18 cellular contexts compared by ENCODE assay signal in genomic region chr10:98956576-98957260, GRCh38.
DNase-seq lines count a peak whose midpoint lies in the region; ATAC-seq, FAIRE-seq and TF ChIP-seq lines count a peak whose summit lies in the region.
"Had no signal": no experiment of that assay in that cellular context is flagged by ENCODE, and none has a peak within 500 bp of the region (broad histone marks: within the 10 kb centered on the region; RNA-seq: fewer than 3 reads in every experiment).

No MANE protein-coding gene starts in this region.

- H3K4me2 ChIP-seq in mammary epithelial cell (ENCODE audit: insufficient read depth, low read depth, low read length) (no peak overlapping the region), K562 (ENCODE audit: insufficient read depth, low read length) (no peak overlapping the region)

- H3K4me3 ChIP-seq in mammary epithelial cell (replicated peaks in 1 of 3; ENCODE audit: insufficient read depth in 1 of 3, low read depth in 2 of 3, low read length in 3 of 3) (no peak overlapping the region), K562 (no peak overlapping the region), vagina (no peak overlapping the region), heart right ventricle (no peak overlapping the region), prostate gland (no peak overlapping the region)
- H3K4me3 ChIP-seq: HAP-1 had no signal

- intact Hi-C loops in mammary epithelial cell (cut with micrococcal nuclease) (no loop called here), MCF 10A (cut with micrococcal nuclease) (no loop called here), K562 (cut with micrococcal nuclease) (no loop called here), vagina (cut with DNase I) (no loop called here), heart right ventricle (cut with DNase I) (no loop called here), prostate gland (cut with DNase I) (loop anchor here (10.0 kb wide), 1 partner anchor 278 kb away; the partner anchor contains the start of gene HPSE2)

- H3K36me3 ChIP-seq in mammary epithelial cell (ENCODE audit: insufficient read depth, low read length) (no peaks in the 10 kb centered on the region), K562 (ENCODE audit: control insufficient read depth, insufficient read depth, low read length) (no peaks in the 10 kb centered on the region), vagina (no peaks in the 10 kb centered on the region), heart right ventricle (no peaks in the 10 kb centered on the region), prostate gland (no peaks in the 10 kb centered on the region)
- H3K36me3 ChIP-seq: HAP-1 had no signal

- CTCF ChIA-PET in mammary epithelial cell (lab: Charles Lee; ENCODE audit: low non-redundant PET) (no interaction called here), MCF 10A (lab: Yijun Ruan, JAX) (interaction anchor here (0.6 kb wide), 1 partner anchor 37 kb away, joined by 3 read pairs; no protein-coding TSS in a partner anchor), K562 (lab: Yijun Ruan, JAX; ENCODE audit: low intra/inter-chr PET ratio) (no interaction called here)

- TF ChIP-seq CTCF in mammary epithelial cell (conservative IDR thresholded peaks at IDR 0.05 in 1 of 2, IDR thresholded peaks at IDR 0.05 in 1 of 2; ENCODE audit: extremely low read depth in 1 of 2, insufficient read depth in 1 of 2, low read depth in 1 of 2, low read length in 2 of 2) (no peak), MCF 10A (IDR thresholded peaks at IDR 0.05; ENCODE audit: unreplicated experiment) (no peak), K562 (IDR thresholded peaks at IDR 0.05 in 2 of 3, conservative IDR thresholded peaks at IDR 0.05 in 1 of 3; ENCODE audit: insufficient read depth in 2 of 3, low read depth in 1 of 3, low read length in 3 of 3) (no peak), vagina (IDR thresholded peaks at IDR 0.05) (no peak), heart right ventricle (IDR thresholded peaks at IDR 0.05) (no peak), prostate gland (IDR thresholded peaks at IDR 0.05) (no peak)

- no peak for TF ChIP-seq EP300 in K562 (IDR thresholded peaks at IDR 0.05; ENCODE audit: low read length)

- H3K9me3 Mint-ChIP-seq in MCF 10A (ENCODE audit: unreplicated experiment), result no peaks in the 10 kb centered on the region
- H3K9me3 Mint-ChIP-seq: nephron progenitor cell, type B pancreatic cell had no signal

- TF ChIP-seq POLR2A in K562 (conservative IDR thresholded peaks at IDR 0.05) (no peak), vagina (IDR thresholded peaks at IDR 0.05) (no peak), prostate gland (IDR thresholded peaks at IDR 0.05) (no peak)

- no peaks in the 10 kb centered on the region for H4K20me1 ChIP-seq in mammary epithelial cell (ENCODE audit: insufficient read depth, low read length)
- no peaks in the 10 kb centered on the region for H4K20me1 ChIP-seq in K562 (replicated peaks; ENCODE audit: control insufficient read depth, insufficient read depth, low read length)

- H3K9ac ChIP-seq in mammary epithelial cell (ENCODE audit: insufficient read depth, low read length) (no peak overlapping the region), K562 (ENCODE audit: insufficient read depth in 1 of 2, low read depth in 2 of 2, low read length in 2 of 2) (no peak overlapping the region)

- no peaks in the 10 kb centered on the region for H3K4me1 Mint-ChIP-seq in MCF 10A (ENCODE audit: insufficient read depth, unreplicated experiment)

- H3K27ac Mint-ChIP-seq in MCF 10A (ENCODE audit: low read depth, unreplicated experiment), result no peak overlapping the region
- H3K27ac Mint-ChIP-seq: nephron progenitor cell, type B pancreatic cell had no signal

- no TSS peak for BruUV-seq in mammary epithelial cell (replicated peaks; lab: Mats Ljungman, UMichigan)
- BruUV-seq in MCF 10A (replicated peaks; lab: Mats Ljungman, UMichigan), result no TSS peak
- BruUV-seq in K562 (replicated peaks; lab: Mats Ljungman, UMichigan), result no TSS peak

- H3K27me3 Mint-ChIP-seq in MCF 10A (ENCODE audit: insufficient read depth, unreplicated experiment), result no peaks in the 10 kb centered on the region
- H3K27me3 Mint-ChIP-seq: type B pancreatic cell had no signal

- FAIRE-seq in K562 (lab: Jason Lieb, UNC), result no peak
- FAIRE-seq: HTR-8/SVneo had no signal

- no peak for TF ChIP-seq RAD21 in K562 (CRISPR knock-in tag; conservative IDR thresholded peaks at IDR 0.05 in 1 of 2, IDR thresholded peaks at IDR 0.05 in 1 of 2)

- ATAC-seq in K562 (no peak), heart right ventricle (no peak)

- H3K27ac ChIP-seq in mammary epithelial cell (ENCODE audit: insufficient read depth, low read depth, low read length) (no peak overlapping the region), K562 (ENCODE audit: extremely low read depth, low read depth, low read length) (no peak overlapping the region), vagina (peak overlapping the region; percentile 25), heart right ventricle (no peak overlapping the region), prostate gland (no peak overlapping the region)
- H3K27ac ChIP-seq: C4-2B had no signal

- H3K9me1 ChIP-seq in K562 (ENCODE audit: control insufficient read depth, insufficient read depth, low read length), result no peaks in the 10 kb centered on the region

- POLR2A ChIA-PET in MCF 10A (lab: Yijun Ruan, JAX), result no interaction called here
- POLR2A ChIA-PET in K562 (lab: Yijun Ruan, JAX), result no interaction called here

- H2AFZ ChIP-seq in mammary epithelial cell (ENCODE audit: low read depth, low read length), result no peak overlapping the region
- peak overlapping the region; percentile 59 for H2AFZ ChIP-seq in K562 (ENCODE audit: low read depth, low read length)

- H3K79me2 ChIP-seq in mammary epithelial cell (ENCODE audit: insufficient read depth, low read length), result no peaks in the 10 kb centered on the region
- H3K79me2 ChIP-seq in K562 (ENCODE audit: control insufficient read depth, insufficient read depth, low read length), result no peaks in the 10 kb centered on the region

- dilution Hi-C loops in mammary epithelial cell (cut with HindIII; ENCODE audit: low sequenced_read_pairs), result no loop called here

- H3K4me1 ChIP-seq in mammary epithelial cell (ENCODE audit: insufficient read depth, low read length), result no peaks in the 10 kb centered on the region
- H3K4me1 ChIP-seq in K562 (replicated peaks in 1 of 2; ENCODE audit: control insufficient read depth in 2 of 2, insufficient read depth in 2 of 2, low read length in 2 of 2), result no peaks in the 10 kb centered on the region; a peak in 1 of 5 replicates
- peaks cover 16% of the 10 kb centered on the region for H3K4me1 ChIP-seq in vagina
- H3K4me1 ChIP-seq in heart right ventricle, result no peaks in the 10 kb centered on the region
- no peaks in the 10 kb centered on the region for H3K4me1 ChIP-seq in prostate gland (replicated peaks)

- H3K27me3 ChIP-seq in mammary epithelial cell (ENCODE audit: insufficient read depth, low read length) (no peaks in the 10 kb centered on the region), K562 (ENCODE audit: control insufficient read depth in 2 of 2, insufficient read depth in 2 of 2, low read length in 2 of 2) (no peaks in the 10 kb centered on the region), vagina (no peaks in the 10 kb centered on the region), heart right ventricle (peaks cover 0 to 4% (median 0%) of the 10 kb centered on the region in 7 donors), prostate gland (replicated peaks; ENCODE audit: insufficient read depth) (no peaks in the 10 kb centered on the region)

- H3K9me3 ChIP-seq in mammary epithelial cell (replicated peaks; ENCODE audit: insufficient read depth, low read length), result no peaks in the 10 kb centered on the region
- H3K9me3 ChIP-seq in K562 (replicated peaks; ENCODE audit: control insufficient read depth, insufficient read depth, low read depth, low read length), result no peaks in the 10 kb centered on the region
- H3K9me3 ChIP-seq in vagina, result no peaks in the 10 kb centered on the region
- H3K9me3 ChIP-seq in heart right ventricle, result no peaks in the 10 kb centered on the region
- H3K9me3 ChIP-seq in prostate gland, result no peaks in the 10 kb centered on the region
- H3K9me3 ChIP-seq: HAP-1 had no signal

- no peak overlapping the region for H3K4me3 Mint-ChIP-seq in MCF 10A (ENCODE audit: unreplicated experiment)
- H3K4me3 Mint-ChIP-seq: nephron progenitor cell, type B pancreatic cell had no signal

- DNase-seq in mammary epithelial cell (peak; percentile 31), MCF 10A (ENCODE audit: unreplicated experiment) (no peak), K562 (ENCODE audit: extremely low read depth in 1 of 4, low spot score in 3 of 4) (no peak), iris pigment epithelial cell (ENCODE audit: low read depth) (peak; percentile 8), vagina (ENCODE audit: extremely low spot score in 2 of 2) (no peak), heart right ventricle (no peak), prostate gland (ENCODE audit: low spot score) (no peak)
- no peak for DNase-seq in activated CD4-positive, alpha-beta T cell treated with anti-CD3 and anti-CD28 coated beads, Interleukin-2, amount 50 U/mL, for 4 hours
- DNase-seq: 8988T; glutamatergic neuron; NCI-H146; NCI-H345; nephron progenitor cell; stimulated activated naive CD4-positive, alpha-beta T cell had no signal

- WGBS in mammary epithelial cell (ENCODE audit: low coverage, missing lambda C conversion rate), result 50% methylated on average over 3 of the region's 4 CpGs
- WGBS in K562 (ENCODE audit: insufficient coverage, low coverage, missing lambda C conversion rate), result 36% methylated on average over 4 of the region's 4 CpGs
- WGBS in heart right ventricle, 2 donors, result 76 to 81% methylated on average over 4 of the region's 4 CpGs
- WGBS in prostate gland, result 42% methylated on average over 4 of the region's 4 CpGs

- no peaks in the 10 kb centered on the region for H3K36me3 Mint-ChIP-seq in MCF 10A (ENCODE audit: insufficient read depth, unreplicated experiment)
- H3K36me3 Mint-ChIP-seq: type B pancreatic cell had no signal

- in situ Hi-C loops in mammary epithelial cell (cut with MboI; ENCODE audit: low sequenced_read_pairs in 2 of 2) (no loop called here), K562 (cut with MboI) (no loop called here)

TF ChIP-seq in K562, 482 proteins besides CTCF, POLR2A, EP300 and RAD21 (continues in another document):
- TF ChIP-seq CBX8 (IDR thresholded peaks at IDR 0.05; ENCODE audit: borderline replicate concordance, extremely low read depth, low read depth, low read length, poor library complexity, severe bottlenecking) (no peak), BMI1 (IDR thresholded peaks at IDR 0.05; ENCODE audit: low read length) (no peak), ZFP1 (CRISPR knock-in tag; IDR thresholded peaks at IDR 0.05) (no peak), ZNF830 (CRISPR knock-in tag; IDR thresholded peaks at IDR 0.05) (no peak), E2F5 (CRISPR knock-in tag; IDR thresholded peaks at IDR 0.05) (no peak), SMARCE1 (IDR thresholded peaks at IDR 0.05) (no peak), RFX7 (CRISPR knock-in tag; IDR thresholded peaks at IDR 0.05) (no peak)

Comparison
In these comparisons a context has a peak if more than half of its experiments do, and no peak if none do; other contexts are left out.
1. DNase-seq: peak in mammary epithelial cell (single experiment) and iris pigment epithelial cell (single experiment); none in MCF 10A (single experiment), K562 (0 of 4), vagina (0 of 2), heart right ventricle (0 of 2), activated CD4-positive, alpha-beta T cell treated with anti-CD3 and anti-CD28 coated beads, Interleukin-2, amount 50 U/mL, for 4 hours (0 of 2) and prostate gland (single experiment).